Comparison of ENCODE assay signal across 8 cellular contexts in genomic region chr12:132490481-132491348, GRCh38. TPM values are rescaled to one million over a fixed set of nuclear protein-coding genes. Genes with fewer than 3 reads are reported as not detected.
A peak's percentile ranks its signal among the peaks of the same experiment; 100 is the strongest.
DNase-seq lines count a peak whose midpoint lies in the region; ATAC-seq and TF ChIP-seq lines count a peak whose summit lies in the region.

No MANE protein-coding gene starts in this region.

- H3K4me3 Mint-ChIP-seq in activated CD4-positive, alpha-beta T cell treated with anti-CD3 and anti-CD28 coated beads, Interleukin-2, amount 10 ng/mL, durations not matched to agents 24 days and 14 days: peak overlapping the region; percentile 76

- no peaks in the 10 kb centered on the region for H3K36me3 ChIP-seq in brain microvascular endothelial cell (replicated peaks)
- H3K36me3 ChIP-seq in lung (ENCODE audit: control insufficient read depth in 2 of 2, insufficient read depth in 2 of 2, low read length in 2 of 2): peaks cover 0 to 1% of the 10 kb centered on the region in 2 donors
- no peaks in the 10 kb centered on the region for H3K36me3 ChIP-seq in uterus

- intact Hi-C loops in activated CD4-positive, alpha-beta T cell treated with anti-CD3 and anti-CD28 coated beads, Interleukin-2, amount 10 ng/mL, durations not matched to agents 24 days and 14 days (cut with micrococcal nuclease): loop anchor here (2.0 kb wide), 1 partner anchor 70 kb away; no protein-coding TSS in a partner anchor
- intact Hi-C loops in uterus (cut with DNase I; ENCODE audit: low total_unique reads): no loop called here

- H3K27me3 Mint-ChIP-seq in activated CD4-positive, alpha-beta T cell treated with anti-CD3 and anti-CD28 coated beads, Interleukin-2, amount 10 ng/mL, durations not matched to agents 24 days and 14 days: no peaks in the 10 kb centered on the region

- H3K9me3 ChIP-seq in lung (ENCODE audit: control insufficient read depth in 2 of 2, insufficient read depth in 1 of 2, low read length in 1 of 2) (no peaks in the 10 kb centered on the region), uterus (no peaks in the 10 kb centered on the region)

- TF ChIP-seq POLR2A in uterus (IDR thresholded peaks at IDR 0.05): no peak

- H3K36me3 Mint-ChIP-seq in activated CD4-positive, alpha-beta T cell treated with anti-CD3 and anti-CD28 coated beads, Interleukin-2, amount 10 ng/mL, durations not matched to agents 24 days and 14 days (ENCODE audit: low read depth): peaks cover 4% of the 10 kb centered on the region

- in situ Hi-C loops in brain microvascular endothelial cell (cut with HindIII; ENCODE audit: low pct_ligation_motif_present, low sequenced_read_pairs): no loop called here

- peak overlapping the region; percentile 76 for H3K27ac Mint-ChIP-seq in activated CD4-positive, alpha-beta T cell treated with anti-CD3 and anti-CD28 coated beads, Interleukin-2, amount 10 ng/mL, durations not matched to agents 24 days and 14 days

- no peaks in the 10 kb centered on the region for H3K9me3 Mint-ChIP-seq in activated CD4-positive, alpha-beta T cell treated with anti-CD3 and anti-CD28 coated beads, Interleukin-2, amount 10 ng/mL, durations not matched to agents 24 days and 14 days

- peak; percentile 75 for DNase-seq in activated CD4-positive, alpha-beta T cell treated with anti-CD3 and anti-CD28 coated beads, Interleukin-2, amount 10 ng/mL, durations not matched to agents 24 days and 14 days
- DNase-seq in activated CD4-positive, alpha-beta T cell treated with anti-CD3 and anti-CD28 coated beads, Interleukin-2, amount 50 U/mL, for 4 hours: no peak
- DNase-seq in HuH-7.5 (ENCODE audit: low spot score) (peak; percentile 58), brain microvascular endothelial cell (no peak), lung (ENCODE audit: low spot score) (no peak), uterus (no peak), UCSD-AML1 (lab: John Stamatoyannopoulos, UW; ENCODE audit: unreplicated experiment) (no peak), NCI-H1105 treated with DMSO at 0.1 percent for 48 hours (lab: John Stamatoyannopoulos, UW) (no peak)

- 1 to 3% methylated on average over 62 to 107 of the region's 107 CpGs for WGBS in lung, 2 donors

- no peaks in the 10 kb centered on the region for H3K27me3 ChIP-seq in brain microvascular endothelial cell (replicated peaks)
- H3K27me3 ChIP-seq in lung (ENCODE audit: control insufficient read depth, insufficient read depth): no peaks in the 10 kb centered on the region
- H3K27me3 ChIP-seq in uterus: no peaks in the 10 kb centered on the region

- TF ChIP-seq CTCF in brain microvascular endothelial cell (IDR thresholded peaks at IDR 0.05; ENCODE audit: low read depth, low read length, missing control alignments) (no peak), lung (IDR thresholded peaks at IDR 0.05; ENCODE audit: control extremely low read depth, extremely low read depth) (no peak), uterus (IDR thresholded peaks at IDR 0.05) (no peak)

- H3K4me1 ChIP-seq in lung (ENCODE audit: control insufficient read depth in 2 of 2, insufficient read depth in 2 of 2, low read length in 2 of 2): peaks cover 19 to 39% of the 10 kb centered on the region in 2 donors
- H3K4me1 ChIP-seq in uterus: peaks cover 0 to 36% of the 10 kb centered on the region in 2 donors

- H3K27ac ChIP-seq in brain microvascular endothelial cell (no peak overlapping the region), lung (ENCODE audit: low read depth in 1 of 2, low read length in 1 of 2) (peak overlapping the region; percentile 20 to 30), uterus (peak overlapping the region in 1 of 2 donors; percentile 64)

- H3K4me1 Mint-ChIP-seq in activated CD4-positive, alpha-beta T cell treated with anti-CD3 and anti-CD28 coated beads, Interleukin-2, amount 10 ng/mL, durations not matched to agents 24 days and 14 days: peaks cover 45% of the 10 kb centered on the region

- H3K4me3 ChIP-seq in brain microvascular endothelial cell (ENCODE audit: low read depth, low read length): peak overlapping the region; percentile 66
- H3K4me3 ChIP-seq in lung: peak overlapping the region; percentile 72
- peak overlapping the region; percentile 46 to 71 for H3K4me3 ChIP-seq in uterus

- ATAC-seq in lung (ENCODE audit: insufficient read depth, low FRiP score): no peak

RNA-seq across cellular contexts. Expression of gene FBRSL1, which starts 0.8 kb away (rescaled TPM):
- 91.3 and 96.1 TPM in 2 replicates for total RNA-seq in activated CD4-positive, alpha-beta T cell treated with anti-CD3 and anti-CD28 coated beads, Interleukin-2, amount 10 ng/mL, durations not matched to agents 24 days and 14 days
- total RNA-seq in lung (10 to 100 TPM; 10.6 to 56.9 TPM), uterus (10 to 100 TPM in 2 of 4 donors, 1 to 10 TPM in 2; 2.9 to 59.1 (median 31.8) TPM)
- 10 to 100 TPM; 21.0 to 23.5 TPM for polyA plus RNA-seq in lung

Comparison
In these comparisons a context has a peak if more than half of its experiments do, and no peak if none do; other contexts are left out.
1. DNase-seq: peak in activated CD4-positive, alpha-beta T cell treated with anti-CD3 and anti-CD28 coated beads, Interleukin-2, amount 10 ng/mL, durations not matched to agents 24 days and 14 days (single experiment) and HuH-7.5 (single experiment); none in activated CD4-positive, alpha-beta T cell treated with anti-CD3 and anti-CD28 coated beads, Interleukin-2, amount 50 U/mL, for 4 hours (0 of 2), brain microvascular endothelial cell (single experiment), lung (single experiment), uterus (0 of 2), UCSD-AML1 (single experiment) and NCI-H1105 treated with DMSO at 0.1 percent for 48 hours (single experiment).
2. Peak in every context shown above with its lines, with median percentiles within 50 percentile points of each other: H3K4me3 ChIP-seq.